In the genomic region with DNA sequence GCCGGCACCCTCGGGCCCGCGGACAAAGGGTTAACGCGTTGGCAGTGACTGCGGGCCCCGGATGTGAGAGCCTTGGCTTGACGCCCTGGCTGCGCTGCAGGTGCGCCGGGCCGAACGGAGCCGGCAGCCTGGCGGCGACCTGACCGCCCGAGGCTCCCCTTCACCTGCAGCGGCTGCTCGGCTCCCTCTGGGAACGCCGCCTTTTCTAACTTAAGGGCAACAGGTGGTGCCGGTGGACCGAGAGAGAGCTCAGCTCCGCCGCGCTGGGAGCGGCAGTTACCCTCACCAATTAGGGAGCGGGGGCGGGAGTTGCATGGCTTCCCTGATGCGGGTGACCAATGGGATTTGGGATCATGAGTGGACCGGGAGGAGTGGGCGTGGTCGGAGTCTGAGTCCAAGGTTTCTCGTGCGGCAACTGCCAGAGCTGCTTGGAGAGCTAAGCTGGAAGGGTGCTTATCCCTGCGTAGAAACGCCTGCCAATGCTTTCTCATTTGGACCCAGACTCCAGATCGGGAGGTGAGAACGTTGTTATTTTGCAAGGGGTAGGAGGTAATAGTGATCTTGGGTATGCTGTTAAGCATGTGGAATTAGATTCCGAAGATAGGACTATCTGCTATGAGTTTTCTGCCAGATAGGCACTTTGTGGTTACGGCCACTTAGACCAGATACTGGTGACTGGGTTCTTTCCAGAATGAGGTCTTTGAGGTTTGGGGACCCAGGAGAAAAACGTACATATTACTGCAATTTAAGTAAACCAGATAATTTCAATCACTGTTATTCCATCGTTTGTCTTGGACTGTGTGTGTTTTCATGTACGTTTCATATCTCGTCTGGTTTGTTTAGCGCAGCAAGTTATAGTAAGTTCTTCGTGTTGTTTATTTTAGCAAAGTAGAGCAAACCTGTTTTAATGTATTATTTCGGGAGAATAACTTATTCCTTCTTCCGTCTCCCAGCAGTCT, we compare ENCODE assay signal across 1 cellular context.
TF ChIP-seq lines count a peak whose summit lies in the region.

A gene with protein sequence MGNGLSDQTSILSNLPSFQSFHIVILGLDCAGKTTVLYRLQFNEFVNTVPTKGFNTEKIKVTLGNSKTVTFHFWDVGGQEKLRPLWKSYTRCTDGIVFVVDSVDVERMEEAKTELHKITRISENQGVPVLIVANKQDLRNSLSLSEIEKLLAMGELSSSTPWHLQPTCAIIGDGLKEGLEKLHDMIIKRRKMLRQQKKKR (plus strand): TSS at position 421 of the 959 bp plus-strand sequence. CDS start 622 bp downstream, outside the sequence.

TF ChIP-seq in HEK293, 187 proteins besides CTCF, POLR2A, EP300 and RAD21 (continued from another document and continues in another):
- TF ChIP-seq, protein P1, sequence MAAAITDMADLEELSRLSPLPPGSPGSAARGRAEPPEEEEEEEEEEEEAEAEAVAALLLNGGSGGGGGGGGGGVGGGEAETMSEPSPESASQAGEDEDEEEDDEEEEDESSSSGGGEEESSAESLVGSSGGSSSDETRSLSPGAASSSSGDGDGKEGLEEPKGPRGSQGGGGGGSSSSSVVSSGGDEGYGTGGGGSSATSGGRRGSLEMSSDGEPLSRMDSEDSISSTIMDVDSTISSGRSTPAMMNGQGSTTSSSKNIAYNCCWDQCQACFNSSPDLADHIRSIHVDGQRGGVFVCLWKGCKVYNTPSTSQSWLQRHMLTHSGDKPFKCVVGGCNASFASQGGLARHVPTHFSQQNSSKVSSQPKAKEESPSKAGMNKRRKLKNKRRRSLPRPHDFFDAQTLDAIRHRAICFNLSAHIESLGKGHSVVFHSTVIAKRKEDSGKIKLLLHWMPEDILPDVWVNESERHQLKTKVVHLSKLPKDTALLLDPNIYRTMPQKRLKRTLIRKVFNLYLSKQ (tag by site-specific recombination; IDR thresholded peaks at IDR 0.05; ENCODE audit: borderline replicate concordance), result no peak
- TF ChIP-seq ZNF433 (tag by site-specific recombination; IDR thresholded peaks at IDR 0.05; ENCODE audit: low read depth) (no peak), ZBTB21 (tag by site-specific recombination; IDR thresholded peaks at IDR 0.05) (no peak), ZNF202 (tag by site-specific recombination; IDR thresholded peaks at IDR 0.05; ENCODE audit: borderline replicate concordance) (no peak), HOXD13 (CRISPR knock-in tag; IDR thresholded peaks at IDR 0.05; ENCODE audit: borderline replicate concordance) (no peak), ZNF157 (tag by site-specific recombination; IDR thresholded peaks at IDR 0.05) (no peak), ZNF792 (tag by site-specific recombination; IDR thresholded peaks at IDR 0.05) (no peak), ZNF292 (tag by site-specific recombination; IDR thresholded peaks at IDR 0.05; ENCODE audit: borderline replicate concordance, low read depth) (no peak), ZXDB (tag by site-specific recombination; IDR thresholded peaks at IDR 0.05) (no peak), OVOL3 (tag by site-specific recombination; IDR thresholded peaks at IDR 0.05) (no peak), ZNF785 (tag by site-specific recombination; IDR thresholded peaks at IDR 0.05) (no peak), ZNF426 (tag by site-specific recombination; IDR thresholded peaks at IDR 0.05) (no peak), ZNF48 (tag by site-specific recombination; IDR thresholded peaks at IDR 0.05) (no peak), ZNF654 (tag by site-specific recombination; IDR thresholded peaks at IDR 0.05; ENCODE audit: low read depth) (peak; percentile 55), ZEB2 (tag by site-specific recombination; IDR thresholded peaks at IDR 0.05) (peak; percentile 93), ZNF558 (tag by site-specific recombination; IDR thresholded peaks at IDR 0.05) (no peak), ZNF707 (tag by site-specific recombination; IDR thresholded peaks at IDR 0.05) (no peak), ZNF19 (tag by site-specific recombination; IDR thresholded peaks at IDR 0.05; ENCODE audit: low read depth) (no peak), KLF1 (tag by site-specific recombination; IDR thresholded peaks at IDR 0.05) (no peak), ZNF354C (tag by site-specific recombination; IDR thresholded peaks at IDR 0.05; ENCODE audit: borderline replicate concordance, low read depth) (no peak), OSR2 (tag by site-specific recombination; IDR thresholded peaks at IDR 0.05) (no peak), ZNF623 (tag by site-specific recombination; IDR thresholded peaks at IDR 0.05) (no peak), ZNF146 (tag by site-specific recombination; IDR thresholded peaks at IDR 0.05) (no peak), ZNF121 (tag by site-specific recombination; IDR thresholded peaks at IDR 0.05) (no peak), ZNF138 (tag by site-specific recombination; IDR thresholded peaks at IDR 0.05; ENCODE audit: borderline replicate concordance) (no peak), ZNF660 (tag by site-specific recombination; IDR thresholded peaks at IDR 0.05) (no peak), ZNF239 (tag by site-specific recombination; IDR thresholded peaks at IDR 0.05) (no peak), BCL11A (tag by site-specific recombination; IDR thresholded peaks at IDR 0.05; ENCODE audit: low read depth) (no peak)
- TF ChIP-seq, protein P2, sequence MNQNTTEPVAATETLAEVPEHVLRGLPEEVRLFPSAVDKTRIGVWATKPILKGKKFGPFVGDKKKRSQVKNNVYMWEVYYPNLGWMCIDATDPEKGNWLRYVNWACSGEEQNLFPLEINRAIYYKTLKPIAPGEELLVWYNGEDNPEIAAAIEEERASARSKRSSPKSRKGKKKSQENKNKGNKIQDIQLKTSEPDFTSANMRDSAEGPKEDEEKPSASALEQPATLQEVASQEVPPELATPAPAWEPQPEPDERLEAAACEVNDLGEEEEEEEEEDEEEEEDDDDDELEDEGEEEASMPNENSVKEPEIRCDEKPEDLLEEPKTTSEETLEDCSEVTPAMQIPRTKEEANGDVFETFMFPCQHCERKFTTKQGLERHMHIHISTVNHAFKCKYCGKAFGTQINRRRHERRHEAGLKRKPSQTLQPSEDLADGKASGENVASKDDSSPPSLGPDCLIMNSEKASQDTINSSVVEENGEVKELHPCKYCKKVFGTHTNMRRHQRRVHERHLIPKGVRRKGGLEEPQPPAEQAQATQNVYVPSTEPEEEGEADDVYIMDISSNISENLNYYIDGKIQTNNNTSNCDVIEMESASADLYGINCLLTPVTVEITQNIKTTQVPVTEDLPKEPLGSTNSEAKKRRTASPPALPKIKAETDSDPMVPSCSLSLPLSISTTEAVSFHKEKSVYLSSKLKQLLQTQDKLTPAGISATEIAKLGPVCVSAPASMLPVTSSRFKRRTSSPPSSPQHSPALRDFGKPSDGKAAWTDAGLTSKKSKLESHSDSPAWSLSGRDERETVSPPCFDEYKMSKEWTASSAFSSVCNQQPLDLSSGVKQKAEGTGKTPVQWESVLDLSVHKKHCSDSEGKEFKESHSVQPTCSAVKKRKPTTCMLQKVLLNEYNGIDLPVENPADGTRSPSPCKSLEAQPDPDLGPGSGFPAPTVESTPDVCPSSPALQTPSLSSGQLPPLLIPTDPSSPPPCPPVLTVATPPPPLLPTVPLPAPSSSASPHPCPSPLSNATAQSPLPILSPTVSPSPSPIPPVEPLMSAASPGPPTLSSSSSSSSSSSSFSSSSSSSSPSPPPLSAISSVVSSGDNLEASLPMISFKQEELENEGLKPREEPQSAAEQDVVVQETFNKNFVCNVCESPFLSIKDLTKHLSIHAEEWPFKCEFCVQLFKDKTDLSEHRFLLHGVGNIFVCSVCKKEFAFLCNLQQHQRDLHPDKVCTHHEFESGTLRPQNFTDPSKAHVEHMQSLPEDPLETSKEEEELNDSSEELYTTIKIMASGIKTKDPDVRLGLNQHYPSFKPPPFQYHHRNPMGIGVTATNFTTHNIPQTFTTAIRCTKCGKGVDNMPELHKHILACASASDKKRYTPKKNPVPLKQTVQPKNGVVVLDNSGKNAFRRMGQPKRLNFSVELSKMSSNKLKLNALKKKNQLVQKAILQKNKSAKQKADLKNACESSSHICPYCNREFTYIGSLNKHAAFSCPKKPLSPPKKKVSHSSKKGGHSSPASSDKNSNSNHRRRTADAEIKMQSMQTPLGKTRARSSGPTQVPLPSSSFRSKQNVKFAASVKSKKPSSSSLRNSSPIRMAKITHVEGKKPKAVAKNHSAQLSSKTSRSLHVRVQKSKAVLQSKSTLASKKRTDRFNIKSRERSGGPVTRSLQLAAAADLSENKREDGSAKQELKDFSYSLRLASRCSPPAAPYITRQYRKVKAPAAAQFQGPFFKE (tag by site-specific recombination; IDR thresholded peaks at IDR 0.05; ENCODE audit: borderline replicate concordance), result no peak
- TF ChIP-seq, protein P3, sequence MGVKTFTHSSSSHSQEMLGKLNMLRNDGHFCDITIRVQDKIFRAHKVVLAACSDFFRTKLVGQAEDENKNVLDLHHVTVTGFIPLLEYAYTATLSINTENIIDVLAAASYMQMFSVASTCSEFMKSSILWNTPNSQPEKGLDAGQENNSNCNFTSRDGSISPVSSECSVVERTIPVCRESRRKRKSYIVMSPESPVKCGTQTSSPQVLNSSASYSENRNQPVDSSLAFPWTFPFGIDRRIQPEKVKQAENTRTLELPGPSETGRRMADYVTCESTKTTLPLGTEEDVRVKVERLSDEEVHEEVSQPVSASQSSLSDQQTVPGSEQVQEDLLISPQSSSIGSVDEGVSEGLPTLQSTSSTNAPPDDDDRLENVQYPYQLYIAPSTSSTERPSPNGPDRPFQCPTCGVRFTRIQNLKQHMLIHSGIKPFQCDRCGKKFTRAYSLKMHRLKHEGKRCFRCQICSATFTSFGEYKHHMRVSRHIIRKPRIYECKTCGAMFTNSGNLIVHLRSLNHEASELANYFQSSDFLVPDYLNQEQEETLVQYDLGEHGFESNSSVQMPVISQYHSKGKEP (tag by site-specific recombination; IDR thresholded peaks at IDR 0.05), result no peak
- TF ChIP-seq, protein P4, sequence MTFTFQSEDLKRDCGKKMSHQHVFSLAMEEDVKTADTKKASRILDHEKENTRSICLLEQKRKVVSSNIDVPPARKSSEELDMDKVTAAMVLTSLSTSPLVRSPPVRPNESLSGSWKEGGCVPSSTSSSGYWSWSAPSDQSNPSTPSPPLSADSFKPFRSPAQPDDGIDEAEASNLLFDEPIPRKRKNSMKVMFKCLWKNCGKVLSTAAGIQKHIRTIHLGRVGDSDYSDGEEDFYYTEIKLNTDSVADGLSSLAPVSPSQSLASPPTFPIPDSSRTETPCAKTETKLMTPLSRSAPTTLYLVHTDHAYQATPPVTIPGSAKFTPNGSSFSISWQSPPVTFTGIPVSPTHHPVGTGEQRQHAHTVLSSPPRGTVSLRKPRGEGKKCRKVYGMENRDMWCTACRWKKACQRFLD (tag by site-specific recombination; IDR thresholded peaks at IDR 0.05), result no peak
- TF ChIP-seq, protein P5, sequence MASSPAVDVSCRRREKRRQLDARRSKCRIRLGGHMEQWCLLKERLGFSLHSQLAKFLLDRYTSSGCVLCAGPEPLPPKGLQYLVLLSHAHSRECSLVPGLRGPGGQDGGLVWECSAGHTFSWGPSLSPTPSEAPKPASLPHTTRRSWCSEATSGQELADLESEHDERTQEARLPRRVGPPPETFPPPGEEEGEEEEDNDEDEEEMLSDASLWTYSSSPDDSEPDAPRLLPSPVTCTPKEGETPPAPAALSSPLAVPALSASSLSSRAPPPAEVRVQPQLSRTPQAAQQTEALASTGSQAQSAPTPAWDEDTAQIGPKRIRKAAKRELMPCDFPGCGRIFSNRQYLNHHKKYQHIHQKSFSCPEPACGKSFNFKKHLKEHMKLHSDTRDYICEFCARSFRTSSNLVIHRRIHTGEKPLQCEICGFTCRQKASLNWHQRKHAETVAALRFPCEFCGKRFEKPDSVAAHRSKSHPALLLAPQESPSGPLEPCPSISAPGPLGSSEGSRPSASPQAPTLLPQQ (tag by site-specific recombination; IDR thresholded peaks at IDR 0.05), result no peak
- TF ChIP-seq, protein P6, sequence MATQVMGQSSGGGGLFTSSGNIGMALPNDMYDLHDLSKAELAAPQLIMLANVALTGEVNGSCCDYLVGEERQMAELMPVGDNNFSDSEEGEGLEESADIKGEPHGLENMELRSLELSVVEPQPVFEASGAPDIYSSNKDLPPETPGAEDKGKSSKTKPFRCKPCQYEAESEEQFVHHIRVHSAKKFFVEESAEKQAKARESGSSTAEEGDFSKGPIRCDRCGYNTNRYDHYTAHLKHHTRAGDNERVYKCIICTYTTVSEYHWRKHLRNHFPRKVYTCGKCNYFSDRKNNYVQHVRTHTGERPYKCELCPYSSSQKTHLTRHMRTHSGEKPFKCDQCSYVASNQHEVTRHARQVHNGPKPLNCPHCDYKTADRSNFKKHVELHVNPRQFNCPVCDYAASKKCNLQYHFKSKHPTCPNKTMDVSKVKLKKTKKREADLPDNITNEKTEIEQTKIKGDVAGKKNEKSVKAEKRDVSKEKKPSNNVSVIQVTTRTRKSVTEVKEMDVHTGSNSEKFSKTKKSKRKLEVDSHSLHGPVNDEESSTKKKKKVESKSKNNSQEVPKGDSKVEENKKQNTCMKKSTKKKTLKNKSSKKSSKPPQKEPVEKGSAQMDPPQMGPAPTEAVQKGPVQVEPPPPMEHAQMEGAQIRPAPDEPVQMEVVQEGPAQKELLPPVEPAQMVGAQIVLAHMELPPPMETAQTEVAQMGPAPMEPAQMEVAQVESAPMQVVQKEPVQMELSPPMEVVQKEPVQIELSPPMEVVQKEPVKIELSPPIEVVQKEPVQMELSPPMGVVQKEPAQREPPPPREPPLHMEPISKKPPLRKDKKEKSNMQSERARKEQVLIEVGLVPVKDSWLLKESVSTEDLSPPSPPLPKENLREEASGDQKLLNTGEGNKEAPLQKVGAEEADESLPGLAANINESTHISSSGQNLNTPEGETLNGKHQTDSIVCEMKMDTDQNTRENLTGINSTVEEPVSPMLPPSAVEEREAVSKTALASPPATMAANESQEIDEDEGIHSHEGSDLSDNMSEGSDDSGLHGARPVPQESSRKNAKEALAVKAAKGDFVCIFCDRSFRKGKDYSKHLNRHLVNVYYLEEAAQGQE (tag by site-specific recombination; IDR thresholded peaks at IDR 0.05), result no peak
- TF ChIP-seq, protein P7, sequence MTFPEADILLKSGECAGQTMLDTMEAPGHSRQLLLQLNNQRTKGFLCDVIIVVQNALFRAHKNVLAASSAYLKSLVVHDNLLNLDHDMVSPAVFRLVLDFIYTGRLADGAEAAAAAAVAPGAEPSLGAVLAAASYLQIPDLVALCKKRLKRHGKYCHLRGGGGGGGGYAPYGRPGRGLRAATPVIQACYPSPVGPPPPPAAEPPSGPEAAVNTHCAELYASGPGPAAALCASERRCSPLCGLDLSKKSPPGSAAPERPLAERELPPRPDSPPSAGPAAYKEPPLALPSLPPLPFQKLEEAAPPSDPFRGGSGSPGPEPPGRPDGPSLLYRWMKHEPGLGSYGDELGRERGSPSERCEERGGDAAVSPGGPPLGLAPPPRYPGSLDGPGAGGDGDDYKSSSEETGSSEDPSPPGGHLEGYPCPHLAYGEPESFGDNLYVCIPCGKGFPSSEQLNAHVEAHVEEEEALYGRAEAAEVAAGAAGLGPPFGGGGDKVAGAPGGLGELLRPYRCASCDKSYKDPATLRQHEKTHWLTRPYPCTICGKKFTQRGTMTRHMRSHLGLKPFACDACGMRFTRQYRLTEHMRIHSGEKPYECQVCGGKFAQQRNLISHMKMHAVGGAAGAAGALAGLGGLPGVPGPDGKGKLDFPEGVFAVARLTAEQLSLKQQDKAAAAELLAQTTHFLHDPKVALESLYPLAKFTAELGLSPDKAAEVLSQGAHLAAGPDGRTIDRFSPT (tag by site-specific recombination; IDR thresholded peaks at IDR 0.05), result no peak; the same call in 1 of the 2 replicates
